Comparison of ENCODE assay signal across 15 cellular contexts in genomic region chr9:82810902-82811301, GRCh38.
DNase-seq lines count a peak whose midpoint lies in the region; ATAC-seq, FAIRE-seq and TF ChIP-seq lines count a peak whose summit lies in the region.
"Had no signal": no experiment of that assay in that cellular context is flagged by ENCODE, and none has a peak within 500 bp of the region (broad histone marks: within the 10 kb centered on the region; RNA-seq: fewer than 3 reads in every experiment).

No MANE protein-coding gene starts in this region.

- H3F3A ChIP-seq in GM23338 (replicated peaks; ENCODE audit: low read depth): no peaks in the 10 kb centered on the region
- H3F3A ChIP-seq in neural progenitor cell (ENCODE audit: low read depth): no peaks in the 10 kb centered on the region

- no peak overlapping the region for H3K4me2 ChIP-seq in GM23338
- H3K4me2 ChIP-seq in neural progenitor cell: no peak overlapping the region

- no peaks in the 10 kb centered on the region for H3K79me2 ChIP-seq in GM23338 (replicated peaks; ENCODE audit: insufficient read depth)
- H3K79me2 ChIP-seq in neural progenitor cell (ENCODE audit: low read depth): no peaks in the 10 kb centered on the region

- peak; percentile 36 for FAIRE-seq in bronchial epithelial cell (lab: Jason Lieb, UNC)

- H3K27me3 ChIP-seq in GM23338 (ENCODE audit: insufficient read depth) (no peaks in the 10 kb centered on the region), bronchial epithelial cell (ENCODE audit: control insufficient read depth, insufficient read depth, low read length) (no peaks in the 10 kb centered on the region), neural progenitor cell (no peaks in the 10 kb centered on the region)

- TF ChIP-seq CTCF in GM23338 (conservative IDR thresholded peaks at IDR 0.05; ENCODE audit: low read depth in 2 of 2): no peak
- TF ChIP-seq CTCF in bronchial epithelial cell (IDR thresholded peaks at IDR 0.05; ENCODE audit: insufficient read depth, low read length, severe bottlenecking): no peak
- TF ChIP-seq CTCF in mesothelial cell of epicardium (IDR thresholded peaks at IDR 0.05; ENCODE audit: unreplicated experiment): no peak
- no peak for TF ChIP-seq CTCF in neural progenitor cell (IDR thresholded peaks at IDR 0.05)

- H3K27me3 Mint-ChIP-seq in GM23338 (ENCODE audit: insufficient read depth, low read depth, poor library complexity): no peaks in the 10 kb centered on the region
- H3K27me3 Mint-ChIP-seq in mesothelial cell of epicardium (ENCODE audit: low read depth): no peaks in the 10 kb centered on the region
- H3K27me3 Mint-ChIP-seq in neural progenitor cell (ENCODE audit: insufficient read depth, low read depth): no peaks in the 10 kb centered on the region
- H3K27me3 Mint-ChIP-seq: natural killer cell treated with Interleukin-12 subunit alpha and Interleukin-12 subunit beta and Interleukin-15 and Interleukin-18, amount 100 ng/mL, for 72 hours had no signal

- no peak overlapping the region for H2AFZ ChIP-seq in GM23338
- no peak overlapping the region for H2AFZ ChIP-seq in neural progenitor cell (replicated peaks)

- H3K4me1 Mint-ChIP-seq in GM23338 (peaks cover 28% of the 10 kb centered on the region), mesothelial cell of epicardium (no peaks in the 10 kb centered on the region), neural progenitor cell (peaks cover 5% of the 10 kb centered on the region)

- H3K4me3 Mint-ChIP-seq in GM23338 (no peak overlapping the region), mesothelial cell of epicardium (no peak overlapping the region), neural progenitor cell (no peak overlapping the region)
- H3K4me3 Mint-ChIP-seq: natural killer cell treated with Interleukin-12 subunit alpha and Interleukin-12 subunit beta and Interleukin-15 and Interleukin-18, amount 100 ng/mL, for 72 hours had no signal

- H3K9me3 ChIP-seq in neural progenitor cell (ENCODE audit: low read depth): no peaks in the 10 kb centered on the region

- ATAC-seq in GM23338: peak; percentile 77
- no peak for ATAC-seq in GM21381 (IDR thresholded peaks at IDR 0.05; ENCODE audit: unreplicated experiment)
- ATAC-seq: natural killer cell treated with Interleukin-12 subunit alpha and Interleukin-12 subunit beta and Interleukin-15 and Interleukin-18, amount 100 ng/mL, for 72 hours had no signal

- H3K9ac ChIP-seq in neural progenitor cell: no peak overlapping the region

- H4K20me1 ChIP-seq in GM23338 (replicated peaks; ENCODE audit: insufficient read depth) (no peaks in the 10 kb centered on the region), neural progenitor cell (ENCODE audit: low read depth) (no peaks in the 10 kb centered on the region)

- peak; percentile 78 for DNase-seq in GM23338 (ENCODE audit: low spot score)
- DNase-seq in MV-4-11 (lab: John Stamatoyannopoulos, UW): peak; percentile 89
- peak; percentile 98 for DNase-seq in bronchial epithelial cell (ENCODE audit: low read depth)
- DNase-seq in mesothelial cell of epicardium (ENCODE audit: low spot score in 2 of 2, unreplicated experiment in 2 of 2): no peak
- DNase-seq in activated CD4-positive, alpha-beta T cell treated with anti-CD3 and anti-CD28 coated beads, Interleukin-2, amount 50 U/mL, for 48 hours: no peak
- DNase-seq in NCI-H1048 (lab: John Stamatoyannopoulos, UW): no peak
- no peak for DNase-seq in neural progenitor cell (ENCODE audit: low spot score)
- DNase-seq: activated CD4-positive, alpha-beta T cell treated with anti-CD3 and anti-CD28 coated beads for 48 hours; activated naive CD4-positive, alpha-beta T cell; NCI-H187; SHP77 treated with DMSO at 0.1 percent for 48 hours; stimulated activated CD4-positive, alpha-beta T cell treated with anti-CD3 and anti-CD28 coated beads, Interleukin-15, amount 100 ng/mL, for 24 hours; stimulated activated naive CD4-positive, alpha-beta T cell treated with Interleukin-2 at 50 U/mL for 16 hours had no signal

- H3K36me3 ChIP-seq in GM23338 (ENCODE audit: insufficient read depth): peaks cover 3% of the 10 kb centered on the region; the same call in 1 of the 2 replicates
- H3K36me3 ChIP-seq in bronchial epithelial cell (ENCODE audit: control insufficient read depth, insufficient read depth, low read length): no peaks in the 10 kb centered on the region
- H3K36me3 ChIP-seq in neural progenitor cell: no peaks in the 10 kb centered on the region

- H3K27ac Mint-ChIP-seq in GM23338 (0 out of 2 replicates have a peak overlapping the region, but pooled peaks have one; percentile 45), mesothelial cell of epicardium (peak overlapping the region; percentile 34), neural progenitor cell (no peak overlapping the region)
- H3K27ac Mint-ChIP-seq: natural killer cell treated with Interleukin-12 subunit alpha and Interleukin-12 subunit beta and Interleukin-15 and Interleukin-18, amount 100 ng/mL, for 72 hours had no signal

- H3K4me3 ChIP-seq in GM23338: no peak overlapping the region
- H3K4me3 ChIP-seq in bronchial epithelial cell (ENCODE audit: low read depth, low read length): no peak overlapping the region
- no peak overlapping the region for H3K4me3 ChIP-seq in neural progenitor cell

- H3K9me3 Mint-ChIP-seq in GM23338 (0 out of 3 replicates have a peak, but pooled peaks cover 3% of the 10 kb centered on the region), mesothelial cell of epicardium (peaks cover 23% of the 10 kb centered on the region), neural progenitor cell (no peaks in the 10 kb centered on the region)
- H3K9me3 Mint-ChIP-seq: natural killer cell treated with Interleukin-12 subunit alpha and Interleukin-12 subunit beta and Interleukin-15 and Interleukin-18, amount 100 ng/mL, for 72 hours had no signal

- peaks cover 26% of the 10 kb centered on the region for H3K4me1 ChIP-seq in GM23338 (ENCODE audit: insufficient read depth)
- H3K4me1 ChIP-seq in neural progenitor cell: peaks cover 18% of the 10 kb centered on the region

- no peaks in the 10 kb centered on the region for H3K9me2 ChIP-seq in GM23338 (ENCODE audit: insufficient read depth)

- H3K36me3 Mint-ChIP-seq in GM23338 (ENCODE audit: low read depth) (0 out of 3 replicates have a peak, but pooled peaks cover 2% of the 10 kb centered on the region), mesothelial cell of epicardium (no peaks in the 10 kb centered on the region), neural progenitor cell (no peaks in the 10 kb centered on the region)
- H3K36me3 Mint-ChIP-seq: natural killer cell treated with Interleukin-12 subunit alpha and Interleukin-12 subunit beta and Interleukin-15 and Interleukin-18, amount 100 ng/mL, for 72 hours had no signal

- H3K27ac ChIP-seq in GM23338 (ENCODE audit: low read depth) (peak overlapping the region; percentile 68; the same call in 1 of the 2 replicates), neural progenitor cell (no peak overlapping the region)

TF ChIP-seq in GM23338, 12 proteins besides CTCF, POLR2A, EP300 and RAD21 (continues in another document):
- TF ChIP-seq EZH2phosphoT487 (IDR thresholded peaks at IDR 0.05; ENCODE audit: unreplicated experiment) (no peak), CREB1 (CRISPR knock-in tag; IDR thresholded peaks at IDR 0.05; ENCODE audit: low read depth) (peak; percentile 37; the same call in 1 of the 2 replicates), NANOG (IDR thresholded peaks at IDR 0.05; ENCODE audit: borderline replicate concordance) (peak; percentile 50), EZH2 (IDR thresholded peaks at IDR 0.05; ENCODE audit: low read depth, unreplicated experiment) (no peak)

Comparison
In these comparisons a context has a peak if more than half of its experiments do, and no peak if none do; other contexts are left out.
1. DNase-seq: peak in GM23338 (single experiment), MV-4-11 (single experiment) and bronchial epithelial cell (single experiment); none in mesothelial cell of epicardium (0 of 2), activated CD4-positive, alpha-beta T cell treated with anti-CD3 and anti-CD28 coated beads, Interleukin-2, amount 50 U/mL, for 48 hours (0 of 2), NCI-H1048 (single experiment) and neural progenitor cell (single experiment).